11 cellular contexts compared by ENCODE assay signal in genomic region chr6:163745566-163746400, GRCh38.
DNase-seq lines count a peak whose midpoint lies in the region; ATAC-seq, FAIRE-seq and TF ChIP-seq lines count a peak whose summit lies in the region.
"Had no signal": no experiment of that assay in that cellular context is flagged by ENCODE, and none has a peak within 500 bp of the region (broad histone marks: within the 10 kb centered on the region; RNA-seq: fewer than 3 reads in every experiment).

No MANE protein-coding gene starts in this region.

- H3K4me3 Mint-ChIP-seq in immature natural killer cell: no peak overlapping the region

- no peaks in the 10 kb centered on the region for H3K36me3 ChIP-seq in SK-N-SH (replicated peaks in 1 of 2; ENCODE audit: control insufficient read depth in 1 of 2, insufficient read depth in 2 of 2, low read length in 1 of 2)
- no peaks in the 10 kb centered on the region for H3K36me3 ChIP-seq in pancreas

- peak in 1 of 2 experiments; percentile 53; a peak in 1 of 4 replicates for TF ChIP-seq EP300 in SK-N-SH (IDR thresholded peaks at IDR 0.05; ENCODE audit: borderline replicate concordance in 1 of 2, low read depth in 1 of 2, low read length in 1 of 2)

- H3K9me3 ChIP-seq in SK-N-SH (no peaks in the 10 kb centered on the region), pancreas (no peaks in the 10 kb centered on the region)

- H3K79me2 ChIP-seq in SK-N-SH (ENCODE audit: insufficient read depth): no peaks in the 10 kb centered on the region

- H3K27ac ChIP-seq in SK-N-SH (ENCODE audit: low read depth in 2 of 2, low read length in 1 of 2) (no peak overlapping the region), foreskin keratinocyte (no peak overlapping the region), pancreas (peak overlapping the region in 1 of 4 donors; percentile 27)
- H3K27ac ChIP-seq: SK-N-MC had no signal

- H3K27me3 ChIP-seq in SK-N-SH (ENCODE audit: insufficient read depth): no peaks in the 10 kb centered on the region
- peaks cover 3% of the 10 kb centered on the region for H3K27me3 ChIP-seq in foreskin keratinocyte
- H3K27me3 ChIP-seq in pancreas: no peaks in the 10 kb centered on the region

- no peak overlapping the region for H3K9ac ChIP-seq in SK-N-SH

- no peak for FAIRE-seq in pancreas (lab: Jason Lieb, UNC)
- FAIRE-seq: G401.6 had no signal

- no peaks in the 10 kb centered on the region for H3K9me2 ChIP-seq in SK-N-SH

- CTCF ChIA-PET in SK-N-SH (lab: Yijun Ruan, JAX): interaction anchor here (1.4 kb wide), 1 partner anchor 21 kb away, joined by 5 read pairs; no protein-coding TSS in a partner anchor

- H3K4me1 Mint-ChIP-seq in immature natural killer cell: peaks cover 31 to 45% of the 10 kb centered on the region in 2 donors

- no peak overlapping the region for H2AFZ ChIP-seq in SK-N-SH (ENCODE audit: low read depth)

- ATAC-seq in foreskin keratinocyte (peak; percentile 99), pancreas (peak; percentile 24 to 91 (median 66)), HG03039 (IDR thresholded peaks at IDR 0.05; ENCODE audit: unreplicated experiment) (no peak)

- H3K4me3 ChIP-seq in SK-N-SH (ENCODE audit: low read depth in 2 of 2, low read length in 1 of 2) (no peak overlapping the region), pancreas (no peak overlapping the region)
- H3K4me3 ChIP-seq: SK-N-MC had no signal

- H3K27ac Mint-ChIP-seq in immature natural killer cell: peak overlapping the region in 1 of 6 donors; percentile 55

- no peaks in the 10 kb centered on the region for H3K9me3 Mint-ChIP-seq in immature natural killer cell

- H3K36me3 Mint-ChIP-seq in immature natural killer cell: no peaks in the 10 kb centered on the region

- TF ChIP-seq RAD21 in SK-N-SH (IDR thresholded peaks at IDR 0.05; ENCODE audit: low read length): no peak

- peak; percentile 85 for DNase-seq in GM03348 (ENCODE audit: low spot score)
- DNase-seq in SK-N-SH: no peak
- DNase-seq in foreskin keratinocyte: peak; percentile 94 to 96
- DNase-seq in pancreas: peak in 1 of 6 donors; percentile 18
- DNase-seq in NCI-H1436 treated with DMSO at 0.1 percent for 48 hours (lab: John Stamatoyannopoulos, UW): no peak
- DNase-seq in NCI-H2196 treated with DMSO at 0.1 percent for 48 hours (lab: John Stamatoyannopoulos, UW; ENCODE audit: unreplicated experiment): no peak
- DNase-seq in immature natural killer cell: no peak
- DNase-seq: stimulated activated CD4-positive, alpha-beta T cell treated with anti-CD3 and anti-CD28 coated beads, Interleukin-4, amount 100 ng/mL, for 24 hours had no signal

- 26% methylated on average over 9 of the region's 9 CpGs for WGBS in SK-N-SH (ENCODE audit: low lambda C conversion rate)
- 27 to 31% methylated on average over 9 of the region's 9 CpGs for WGBS in pancreas, 2 donors

- H3F3A ChIP-seq in SK-N-SH (replicated peaks; ENCODE audit: insufficient read depth): no peaks in the 10 kb centered on the region

- H3K4me1 ChIP-seq in SK-N-SH (ENCODE audit: control insufficient read depth in 1 of 2, insufficient read depth in 2 of 2, low read depth in 1 of 2, low read length in 1 of 2) (peaks cover 0 to 20% of the 10 kb centered on the region in 2 experiments; a peak in 2 of 4 replicates), foreskin keratinocyte (peaks cover 8% of the 10 kb centered on the region), pancreas (no peaks in the 10 kb centered on the region)

- POLR2A ChIA-PET in SK-N-SH (lab: Yijun Ruan, JAX): no interaction called here

- no peaks in the 10 kb centered on the region for H4K20me1 ChIP-seq in SK-N-SH (ENCODE audit: insufficient read depth)

- peaks cover 2 to 7% (median 5%) of the 10 kb centered on the region in 3 donors for H3K27me3 Mint-ChIP-seq in immature natural killer cell (ENCODE audit: low read depth in 3 of 3)

- no peak overlapping the region for H3K4me2 ChIP-seq in SK-N-SH

- intact Hi-C loops in pancreas (cut with DNase I): no loop called here

- TF ChIP-seq CTCF in SK-N-SH (IDR thresholded peaks at IDR 0.05): no peak
- peak; percentile 37 for TF ChIP-seq CTCF in foreskin keratinocyte (conservative IDR thresholded peaks at IDR 0.05)
- no peak for TF ChIP-seq CTCF in pancreas (IDR thresholded peaks at IDR 0.05)

TF ChIP-seq in SK-N-SH, 30 proteins besides CTCF, POLR2A, EP300 and RAD21:
- TF ChIP-seq TCF12 (IDR thresholded peaks at IDR 0.05) (peak; percentile 74), NFIC (IDR thresholded peaks at IDR 0.05; ENCODE audit: borderline replicate concordance) (no peak), SIN3A (IDR thresholded peaks at IDR 0.05; ENCODE audit: borderline replicate concordance, low read depth, low read length) (no peak), GATA2 (CRISPR knock-in tag; IDR thresholded peaks at IDR 0.05) (no peak), USF1 (IDR thresholded peaks at IDR 0.05; ENCODE audit: borderline replicate concordance, low read depth) (no peak), FOSL2 (IDR thresholded peaks at IDR 0.05; ENCODE audit: borderline replicate concordance, low read depth) (peak; percentile 19; the same call in 1 of the 2 replicates), PBX3 (IDR thresholded peaks at IDR 0.05) (peak; percentile 79), RXRA (IDR thresholded peaks at IDR 0.05; ENCODE audit: borderline replicate concordance, low read depth) (no peak), FOXJ3 (CRISPR knock-in tag; IDR thresholded peaks at IDR 0.05) (no peak), ZBTB33 (IDR thresholded peaks at IDR 0.05; ENCODE audit: borderline replicate concordance, low read depth) (no peak), JUND (IDR thresholded peaks at IDR 0.05) (peak; percentile 31; the same call in 1 of the 2 replicates), GABPA (IDR thresholded peaks at IDR 0.05; ENCODE audit: low read depth) (no peak), MEF2A (IDR thresholded peaks at IDR 0.05; ENCODE audit: borderline replicate concordance, low read depth) (no peak), EZH2phosphoT487 (IDR thresholded peaks at IDR 0.05; ENCODE audit: borderline replicate concordance, low read depth) (no peak), TEAD4 (IDR thresholded peaks at IDR 0.05; ENCODE audit: borderline replicate concordance, insufficient read depth) (0 out of 2 replicates have a peak, but pooled peaks have one; percentile 34), MXI1 (IDR thresholded peaks at IDR 0.05; ENCODE audit: low read depth, low read length) (no peak)

Comparison
In these comparisons a context has a peak if more than half of its experiments do, and no peak if none do; other contexts are left out.
1. DNase-seq: peak in GM03348 (single experiment) and foreskin keratinocyte (2 of 2); none in SK-N-SH (single experiment), NCI-H1436 treated with DMSO at 0.1 percent for 48 hours (single experiment), NCI-H2196 treated with DMSO at 0.1 percent for 48 hours (single experiment) and immature natural killer cell (0 of 3).